ENCODE assay signal across 1 cellular context in the genomic region with DNA sequence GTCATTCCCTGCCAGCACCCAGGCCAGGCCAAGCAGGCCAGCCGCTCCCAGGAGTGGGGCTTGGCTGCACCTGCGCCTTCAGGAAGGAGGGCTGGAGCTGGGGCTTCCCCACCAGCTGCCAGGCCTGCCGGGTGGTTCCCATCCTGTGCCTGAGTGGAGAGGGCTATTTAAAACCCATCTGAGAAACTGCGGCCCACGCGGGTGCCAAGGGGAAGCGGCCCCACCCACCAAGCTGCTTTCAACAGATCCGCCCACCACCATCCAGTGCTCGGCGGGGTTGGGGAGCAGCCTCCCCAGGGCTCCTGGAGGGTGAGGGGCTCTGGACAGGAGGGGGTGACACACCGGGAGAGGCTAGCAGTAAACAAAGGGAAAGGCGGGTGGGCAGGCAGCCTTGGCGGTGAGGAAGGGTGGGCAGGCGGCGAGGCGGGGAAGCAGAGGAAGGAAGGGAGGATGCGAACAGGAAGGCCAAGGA.
TF ChIP-seq lines count a peak whose summit lies in the region.

No MANE protein-coding gene starts in this region.

TF ChIP-seq in HepG2, 621 proteins besides CTCF, POLR2A, EP300 and RAD21:
- TF ChIP-seq AGO2 (optimal IDR thresholded peaks at IDR 0.05; ENCODE audit: low read depth, low read length) (peak; percentile 19), ZNF335 (CRISPR knock-in tag; IDR thresholded peaks at IDR 0.05) (no peak), JUN (CRISPR knock-in tag; IDR thresholded peaks at IDR 0.05) (no peak), DMAP1 (CRISPR knock-in tag; IDR thresholded peaks at IDR 0.05) (no peak)
- TF ChIP-seq, protein P1, sequence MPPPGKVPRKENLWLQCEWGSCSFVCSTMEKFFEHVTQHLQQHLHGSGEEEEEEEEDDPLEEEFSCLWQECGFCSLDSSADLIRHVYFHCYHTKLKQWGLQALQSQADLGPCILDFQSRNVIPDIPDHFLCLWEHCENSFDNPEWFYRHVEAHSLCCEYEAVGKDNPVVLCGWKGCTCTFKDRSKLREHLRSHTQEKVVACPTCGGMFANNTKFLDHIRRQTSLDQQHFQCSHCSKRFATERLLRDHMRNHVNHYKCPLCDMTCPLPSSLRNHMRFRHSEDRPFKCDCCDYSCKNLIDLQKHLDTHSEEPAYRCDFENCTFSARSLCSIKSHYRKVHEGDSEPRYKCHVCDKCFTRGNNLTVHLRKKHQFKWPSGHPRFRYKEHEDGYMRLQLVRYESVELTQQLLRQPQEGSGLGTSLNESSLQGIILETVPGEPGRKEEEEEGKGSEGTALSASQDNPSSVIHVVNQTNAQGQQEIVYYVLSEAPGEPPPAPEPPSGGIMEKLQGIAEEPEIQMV (CRISPR knock-in tag; IDR thresholded peaks at IDR 0.05; ENCODE audit: low read depth) = no peak
- TF ChIP-seq, protein P2, sequence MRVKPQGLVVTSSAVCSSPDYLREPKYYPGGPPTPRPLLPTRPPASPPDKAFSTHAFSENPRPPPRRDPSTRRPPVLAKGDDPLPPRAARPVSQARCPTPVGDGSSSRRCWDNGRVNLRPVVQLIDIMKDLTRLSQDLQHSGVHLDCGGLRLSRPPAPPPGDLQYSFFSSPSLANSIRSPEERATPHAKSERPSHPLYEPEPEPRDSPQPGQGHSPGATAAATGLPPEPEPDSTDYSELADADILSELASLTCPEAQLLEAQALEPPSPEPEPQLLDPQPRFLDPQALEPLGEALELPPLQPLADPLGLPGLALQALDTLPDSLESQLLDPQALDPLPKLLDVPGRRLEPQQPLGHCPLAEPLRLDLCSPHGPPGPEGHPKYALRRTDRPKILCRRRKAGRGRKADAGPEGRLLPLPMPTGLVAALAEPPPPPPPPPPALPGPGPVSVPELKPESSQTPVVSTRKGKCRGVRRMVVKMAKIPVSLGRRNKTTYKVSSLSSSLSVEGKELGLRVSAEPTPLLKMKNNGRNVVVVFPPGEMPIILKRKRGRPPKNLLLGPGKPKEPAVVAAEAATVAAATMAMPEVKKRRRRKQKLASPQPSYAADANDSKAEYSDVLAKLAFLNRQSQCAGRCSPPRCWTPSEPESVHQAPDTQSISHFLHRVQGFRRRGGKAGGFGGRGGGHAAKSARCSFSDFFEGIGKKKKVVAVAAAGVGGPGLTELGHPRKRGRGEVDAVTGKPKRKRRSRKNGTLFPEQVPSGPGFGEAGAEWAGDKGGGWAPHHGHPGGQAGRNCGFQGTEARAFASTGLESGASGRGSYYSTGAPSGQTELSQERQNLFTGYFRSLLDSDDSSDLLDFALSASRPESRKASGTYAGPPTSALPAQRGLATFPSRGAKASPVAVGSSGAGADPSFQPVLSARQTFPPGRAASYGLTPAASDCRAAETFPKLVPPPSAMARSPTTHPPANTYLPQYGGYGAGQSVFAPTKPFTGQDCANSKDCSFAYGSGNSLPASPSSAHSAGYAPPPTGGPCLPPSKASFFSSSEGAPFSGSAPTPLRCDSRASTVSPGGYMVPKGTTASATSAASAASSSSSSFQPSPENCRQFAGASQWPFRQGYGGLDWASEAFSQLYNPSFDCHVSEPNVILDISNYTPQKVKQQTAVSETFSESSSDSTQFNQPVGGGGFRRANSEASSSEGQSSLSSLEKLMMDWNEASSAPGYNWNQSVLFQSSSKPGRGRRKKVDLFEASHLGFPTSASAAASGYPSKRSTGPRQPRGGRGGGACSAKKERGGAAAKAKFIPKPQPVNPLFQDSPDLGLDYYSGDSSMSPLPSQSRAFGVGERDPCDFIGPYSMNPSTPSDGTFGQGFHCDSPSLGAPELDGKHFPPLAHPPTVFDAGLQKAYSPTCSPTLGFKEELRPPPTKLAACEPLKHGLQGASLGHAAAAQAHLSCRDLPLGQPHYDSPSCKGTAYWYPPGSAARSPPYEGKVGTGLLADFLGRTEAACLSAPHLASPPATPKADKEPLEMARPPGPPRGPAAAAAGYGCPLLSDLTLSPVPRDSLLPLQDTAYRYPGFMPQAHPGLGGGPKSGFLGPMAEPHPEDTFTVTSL (CRISPR knock-in tag; IDR thresholded peaks at IDR 0.05; ENCODE audit: borderline replicate concordance) = no peak
